8 cellular contexts compared by ENCODE assay signal in genomic region chr6:75600694-75601265, GRCh38. TPM values are rescaled to one million over a fixed set of nuclear protein-coding genes. Genes with fewer than 3 reads are reported as not detected.
DNase-seq lines count a peak whose midpoint lies in the region; ATAC-seq, FAIRE-seq and TF ChIP-seq lines count a peak whose summit lies in the region.

No MANE protein-coding gene starts in this region.

- H3K14ac ChIP-seq in H1 (ENCODE audit: insufficient read length) = no peak overlapping the region

- 0 out of 2 replicates have a peak, but pooled peaks cover 2% of the 10 kb centered on the region for H3K79me1 ChIP-seq in H1 (ENCODE audit: low read depth, low read length)

- peak overlapping the region; percentile 96 for H3K27ac Mint-ChIP-seq in progenitor cell of endocrine pancreas

- H4K8ac ChIP-seq in H1 (ENCODE audit: extremely low read depth, insufficient read depth, low read length) = no peak overlapping the region

- TF ChIP-seq EP300 in H1 (IDR thresholded peaks at IDR 0.05; ENCODE audit: borderline replicate concordance in 1 of 2, low read depth in 2 of 2, low read length in 2 of 2) = no peak

- H2BK12ac ChIP-seq in H1 (ENCODE audit: low read depth, low read length) = no peak overlapping the region

- H3K9ac ChIP-seq in H1 (replicated peaks in 1 of 4; ENCODE audit: extremely low read depth in 1 of 4, low read depth in 3 of 4, low read length in 3 of 4) = no peak overlapping the region

- no peak overlapping the region for H2BK5ac ChIP-seq in H1 (ENCODE audit: low read depth, low read length)

- no peaks in the 10 kb centered on the region; the same call in 1 of the 2 replicates for H3K23me2 ChIP-seq in H1 (ENCODE audit: low read depth, low read length)

- no peak overlapping the region for H2AK5ac ChIP-seq in H1 (ENCODE audit: low read depth, low read length)

- H4K20me1 ChIP-seq in H1 (replicated peaks in 1 of 2; ENCODE audit: control insufficient read depth in 1 of 2, insufficient read depth in 2 of 2, low read length in 2 of 2) = peaks cover 0 to 2% of the 10 kb centered on the region in 2 experiments

- H3K9me3 Mint-ChIP-seq in progenitor cell of endocrine pancreas (ENCODE audit: low read depth) = no peaks in the 10 kb centered on the region

- CTCF ChIA-PET in H1 (lab: Charles Lee; ENCODE audit: partially characterized antibody) = no interaction called here

- ATAC-seq in HG03045 (IDR thresholded peaks at IDR 0.05; ENCODE audit: unreplicated experiment) = no peak
- ATAC-seq in GM21619 (IDR thresholded peaks at IDR 0.05; ENCODE audit: unreplicated experiment) = no peak
- ATAC-seq in GM21526 (IDR thresholded peaks at IDR 0.05; ENCODE audit: low FRiP score, unreplicated experiment) = no peak

- no peaks in the 10 kb centered on the region for H3K27me3 Mint-ChIP-seq in progenitor cell of endocrine pancreas

- TF ChIP-seq POLR2A in GM12892 (IDR thresholded peaks at IDR 0.05; ENCODE audit: low read depth, low read length) (no peak), H1 (IDR thresholded peaks at IDR 0.05; ENCODE audit: control extremely low read depth in 1 of 2, low read depth in 2 of 2, low read length in 2 of 2) (no peak)

- H3K56ac ChIP-seq in H1 (replicated peaks; ENCODE audit: insufficient read length, low read depth, low read length) = no peak overlapping the region

- H3K4ac ChIP-seq in H1 (replicated peaks; ENCODE audit: insufficient read length, low read depth, low read length) = no peak overlapping the region

- H2AFZ ChIP-seq in H1 (ENCODE audit: low read length) = no peak overlapping the region

- H3K36me3 Mint-ChIP-seq in progenitor cell of endocrine pancreas (ENCODE audit: insufficient read depth) = peaks cover 6% of the 10 kb centered on the region

- peaks cover 0 to 8% (median 2%) of the 10 kb centered on the region in 4 experiments; a peak in 3 of 7 replicates for H3K4me1 ChIP-seq in H1 (replicated peaks in 1 of 4; ENCODE audit: control insufficient read depth in 3 of 4, insufficient read depth in 4 of 4, low read length in 3 of 4)

- no peak overlapping the region for H2BK20ac ChIP-seq in H1 (ENCODE audit: low read length)

- DNase-seq in GM12892 (ENCODE audit: insufficient read length) (no peak), NCI-H526 (lab: John Stamatoyannopoulos, UW) (peak; percentile 40 to 44), H1 (ENCODE audit: low read depth in 1 of 2, low spot score in 2 of 2) (no peak), progenitor cell of endocrine pancreas (ENCODE audit: low spot score, unreplicated experiment) (no peak)
- no peak for DNase-seq in effector CD8-positive, alpha-beta T cell (lab: John Stamatoyannopoulos, UW)

- peaks cover 26% of the 10 kb centered on the region for H3K4me1 Mint-ChIP-seq in progenitor cell of endocrine pancreas (ENCODE audit: low read depth)

- WGBS in H1 (ENCODE audit: extremely low coverage in 1 of 2, insufficient coverage in 1 of 2, insufficient read length in 1 of 2, insufficient replicate concordance in 2 of 2, low coverage in 1 of 2, low lambda C conversion rate in 2 of 2, missing lambda C conversion rate in 1 of 2), 2 experiments = 87% methylated on average over 11 of the region's 11 CpGs; no CpG with 5 or more reads in 1 of the 2 experiments

- peak overlapping the region; percentile 85 for H4K5ac ChIP-seq in H1 (ENCODE audit: insufficient read length, low read depth, low read length)

- FAIRE-seq in GM12892 (lab: Jason Lieb, UNC) (peak; percentile 38), H1 (lab: Jason Lieb, UNC) (no peak)

- TF ChIP-seq CTCF in H1 (IDR thresholded peaks at IDR 0.05; ENCODE audit: control extremely low read depth in 1 of 3, insufficient read depth in 1 of 3, low read depth in 1 of 3, low read length in 3 of 3) (no peak), progenitor cell of endocrine pancreas (IDR thresholded peaks at IDR 0.05; ENCODE audit: unreplicated experiment) (no peak)

- peaks cover 26 to 48% of the 10 kb centered on the region in 2 experiments for H3K79me2 ChIP-seq in H1 (ENCODE audit: control insufficient read depth in 1 of 2, insufficient read depth in 2 of 2, low read length in 2 of 2)

- H3K4me3 ChIP-seq in H1 (ENCODE audit: extremely low read depth in 1 of 4, insufficient read depth in 2 of 4, low read depth in 3 of 4, low read length in 4 of 4) = peak overlapping the region in 2 of 4 experiments; percentile 93 to 99; a peak in 3 of 8 replicates

- no peaks in the 10 kb centered on the region for H3K9me3 ChIP-seq in H1 (ENCODE audit: insufficient read depth in 2 of 2, low read depth in 1 of 2, low read length in 1 of 2)

- H3K36me3 ChIP-seq in H1 (ENCODE audit: control insufficient read depth in 2 of 4, insufficient read depth in 4 of 4, low read length in 3 of 4) = no peaks in the 10 kb centered on the region

- H3K23ac ChIP-seq in H1 (ENCODE audit: insufficient read length) = no peak overlapping the region

- H3K27ac ChIP-seq in H1 (ENCODE audit: low read depth, low read length) = no peak overlapping the region

- TF ChIP-seq RAD21 in H1 (IDR thresholded peaks at IDR 0.05 in 1 of 2, conservative IDR thresholded peaks at IDR 0.05 in 1 of 2; ENCODE audit: low read depth in 2 of 2, low read length in 2 of 2) = no peak

- H3K4me2 ChIP-seq in H1 (ENCODE audit: insufficient read depth in 1 of 2, low read depth in 2 of 2, low read length in 2 of 2) = peak overlapping the region; percentile 9 to 81; a peak in 2 of 4 replicates

- POLR2A ChIA-PET in H1 (lab: Charles Lee; ENCODE audit: partially characterized antibody) = interaction anchor here (1.1 to 2.6 kb wide), 4 partner anchors 10 to 226 kb away, joined by 3 to 14 read pairs (median 4); no protein-coding TSS in a partner anchor

- no peak overlapping the region for H4K91ac ChIP-seq in H1 (replicated peaks; ENCODE audit: insufficient read length, low read length)

- H3K27me3 ChIP-seq in H1 (replicated peaks in 1 of 4; ENCODE audit: control insufficient read depth in 3 of 4, extremely low read depth in 1 of 4, insufficient read depth in 3 of 4, low read length in 3 of 4) = no peaks in the 10 kb centered on the region

- H3K4me3 Mint-ChIP-seq in progenitor cell of endocrine pancreas (ENCODE audit: low read depth) = peak overlapping the region; percentile 66

- H2BK15ac ChIP-seq in H1 (ENCODE audit: low read length) = no peak overlapping the region

- H3K18ac ChIP-seq in H1 (ENCODE audit: extremely low read depth, low read length) = no peak overlapping the region; the same call in 1 of the 2 replicates

- no peak overlapping the region for H2BK120ac ChIP-seq in H1 (replicated peaks; ENCODE audit: low read depth, low read length)

TF ChIP-seq in H1, 55 proteins besides CTCF, POLR2A, EP300 and RAD21:
- no peak for TF ChIP-seq POLR2AphosphoS5 (IDR thresholded peaks at IDR 0.05; ENCODE audit: low read depth, low read length)
- no peak for TF ChIP-seq RNF2 (IDR thresholded peaks at IDR 0.05; ENCODE audit: borderline replicate concordance, low read depth, low read length, missing control alignments, poor library complexity, severe bottlenecking)
- no peak for TF ChIP-seq MAFK (IDR thresholded peaks at IDR 0.05; ENCODE audit: low read depth, low read length)
- TF ChIP-seq SP2 (IDR thresholded peaks at IDR 0.05; ENCODE audit: low read length) = no peak

RNA-seq across cellular contexts. Expression of gene SENP6, which starts 0.9 kb away (rescaled TPM):
- 44.1 TPM for polyA plus RNA-seq in GM12892 (2012; ENCODE audit: missing spikeins)
- 94.7 and 103 TPM in 2 replicates for total RNA-seq in H1 (2021; fragmentation: NEBNext Ultra II Directional; extraction: Animal tissue kit (Norgen Biotek cat#: 25700))
- polyA plus RNA-seq in H1 (2011; rRNA removed) = 10.8 and 13.8 TPM in 2 replicates
- 29.0 TPM for polyA plus RNA-seq in H1 (2011; cell fraction: cytosol; rRNA removed)
- 22.2 TPM for polyA plus RNA-seq in H1 (2011; cell fraction: nucleus; rRNA removed)
- 27.1 to 55.9 TPM (median 32.5 TPM) in 4 replicates for polyA plus RNA-seq in H1 (2012, experiment 1 of 2)
- polyA plus RNA-seq in H1 (2012, experiment 2 of 2) = 2.4 TPM
- 66.5 TPM for polyA plus RNA-seq in H1 (2013, experiment 1 of 2)
- 61.4 TPM for polyA plus RNA-seq in H1 (2013, experiment 2 of 2)
- 20.1 and 30.2 TPM in 2 replicates for polyA minus RNA-seq in H1 (2011; rRNA and poly(A)+ RNA removed)
- 35.5 TPM for polyA minus RNA-seq in H1 (2011; cell fraction: cytosol; rRNA and poly(A)+ RNA removed)
- 117 TPM for polyA minus RNA-seq in H1 (2011; cell fraction: nucleus; rRNA and poly(A)+ RNA removed)
- 130 and 140 TPM in 2 replicates for total RNA-seq in progenitor cell of endocrine pancreas

Comparison
In these comparisons a context has a peak if more than half of its experiments do, and no peak if none do; other contexts are left out.
1. DNase-seq: peak in NCI-H526 (2 of 2); none in GM12892 (single experiment), H1 (0 of 2), progenitor cell of endocrine pancreas (single experiment) and effector CD8-positive, alpha-beta T cell (single experiment).